Comparison of ENCODE assay signal across 8 cellular contexts in genomic region chr21:33542640-33543504, GRCh38. TPM values are rescaled to one million over a fixed set of nuclear protein-coding genes. Genes with fewer than 3 reads are reported as not detected.
DNase-seq lines count a peak whose midpoint lies in the region; ATAC-seq, FAIRE-seq and TF ChIP-seq lines count a peak whose summit lies in the region.

Gene SON, plus strand, starts transcription at chr21:33543038. Its CDS starts 55 bp downstream, at chr21:33543093.

- intact Hi-C loops in ascending aorta (cut with DNase I) (loop anchor here (1.0 kb wide), 3 partner anchors 45 to 99 kb away; partner anchors contain the start of genes DONSON and ITSN1), psoas muscle (cut with DNase I) (loop anchor here in 1 of 2 donors (5.0 kb wide), 2 partner anchors 44 to 64 kb away; partner anchors contain the start of gene DONSON)

- peaks cover 55% of the 10 kb centered on the region for H3K36me3 Mint-ChIP-seq in T-helper 2 cell treated with Interferon-gamma antibody and Interleukin-4, amounts not matched to agents 5 μg/mL and 100 μg/mL, for 36 hours (ENCODE audit: low read depth)

- TF ChIP-seq CTCF in ascending aorta (IDR thresholded peaks at IDR 0.05) (no peak), right atrium auricular region (IDR thresholded peaks at IDR 0.05) (no peak), psoas muscle (IDR thresholded peaks at IDR 0.05) (no peak)

- H3K27me3 Mint-ChIP-seq in T-helper 2 cell treated with Interferon-gamma antibody and Interleukin-4, amounts not matched to agents 5 μg/mL and 100 μg/mL, for 36 hours (ENCODE audit: low read depth): no peaks in the 10 kb centered on the region

- DNase-seq in NCI-H1930 (lab: John Stamatoyannopoulos, UW): peak; percentile 97 to 98
- DNase-seq in T-helper 2 cell treated with Interferon-gamma antibody and Interleukin-4, amounts not matched to agents 5 μg/mL and 100 μg/mL, for 36 hours (ENCODE audit: low spot score): peak; percentile 99
- peak; percentile 98 to 99 for DNase-seq in ascending aorta (ENCODE audit: low spot score in 2 of 2)
- DNase-seq in right atrium auricular region (ENCODE audit: low spot score): peak; percentile 100
- DNase-seq in psoas muscle: peak; percentile 99 to 100
- DNase-seq in urothelium cell line (ENCODE audit: low spot score): peak; percentile 96

- H3K27ac ChIP-seq in ascending aorta (peak within 1 kb of the TSS; percentile 98 to 99), right atrium auricular region (peak within 1 kb of the TSS; percentile 92 to 99), psoas muscle (peak within 1 kb of the TSS; percentile 99)

- peaks cover 32% of the 10 kb centered on the region for H3K4me1 Mint-ChIP-seq in T-helper 2 cell treated with Interferon-gamma antibody and Interleukin-4, amounts not matched to agents 5 μg/mL and 100 μg/mL, for 36 hours (ENCODE audit: low read depth)

- peak within 1 kb of the TSS; percentile 79 to 82 for H3K4me3 ChIP-seq in ascending aorta
- peak within 1 kb of the TSS; percentile 78 to 90 for H3K4me3 ChIP-seq in right atrium auricular region
- H3K4me3 ChIP-seq in psoas muscle: peak within 1 kb of the TSS; percentile 84

- H3K4me1 ChIP-seq in ascending aorta (peaks cover 0 to 18% of the 10 kb centered on the region in 2 donors), right atrium auricular region (peaks cover 0 to 35% of the 10 kb centered on the region in 2 donors), psoas muscle (peaks cover 31% of the 10 kb centered on the region)

- no peak for FAIRE-seq in urothelium cell line (lab: Jason Lieb, UNC)

- no peaks in the 10 kb centered on the region for H3K27me3 ChIP-seq in ascending aorta
- H3K27me3 ChIP-seq in right atrium auricular region: no peaks in the 10 kb centered on the region
- H3K27me3 ChIP-seq in psoas muscle (ENCODE audit: insufficient read depth in 3 of 3, low read length in 2 of 3): no peaks in the 10 kb centered on the region

- H3K4me3 Mint-ChIP-seq in T-helper 2 cell treated with Interferon-gamma antibody and Interleukin-4, amounts not matched to agents 5 μg/mL and 100 μg/mL, for 36 hours: peak within 1 kb of the TSS; percentile 98

- H3K36me3 ChIP-seq in ascending aorta: peaks cover 18 to 30% of the 10 kb centered on the region in 2 donors
- H3K36me3 ChIP-seq in right atrium auricular region: peaks cover 26% of the 10 kb centered on the region
- peaks cover 0 to 32% of the 10 kb centered on the region in 2 donors for H3K36me3 ChIP-seq in psoas muscle (ENCODE audit: insufficient read depth in 1 of 2, low read depth in 1 of 2)

- 0% methylated on average over 56 of the region's 57 CpGs for WGBS in psoas muscle, 3 donors

- H3K27ac Mint-ChIP-seq in T-helper 2 cell treated with Interferon-gamma antibody and Interleukin-4, amounts not matched to agents 5 μg/mL and 100 μg/mL, for 36 hours: peak within 1 kb of the TSS; percentile 100

- ATAC-seq in GM18502 (IDR thresholded peaks at IDR 0.05; ENCODE audit: poor library complexity, unreplicated experiment) (peak; percentile 95), HG02970 (IDR thresholded peaks at IDR 0.05; ENCODE audit: low FRiP score, unreplicated experiment) (peak; percentile 92), psoas muscle (peak; percentile 94 to 97 (median 96))

- H3K9me3 ChIP-seq in ascending aorta (no peaks in the 10 kb centered on the region), right atrium auricular region (no peaks in the 10 kb centered on the region), psoas muscle (no peaks in the 10 kb centered on the region)

- H3K9me3 Mint-ChIP-seq in T-helper 2 cell treated with Interferon-gamma antibody and Interleukin-4, amounts not matched to agents 5 μg/mL and 100 μg/mL, for 36 hours: no peaks in the 10 kb centered on the region

RNA-seq across cellular contexts. Expression of gene SON, which starts in this region (rescaled TPM):
- total RNA-seq in ascending aorta (179 TPM), right atrium auricular region (100 to 1,000 TPM; 105 to 189 TPM), psoas muscle (100 to 1,000 TPM; 126 to 179 (median 142) TPM)
- 10 to 100 TPM; 50.1 to 84.8 (median 75.5) TPM for polyA plus RNA-seq in psoas muscle

Comparison
In these comparisons a context has a peak if more than half of its experiments do, and no peak if none do; other contexts are left out.
1. Peak in every context shown above with its lines: DNase-seq, ATAC-seq, H3K4me3 ChIP-seq and H3K27ac ChIP-seq.